In the genomic region with DNA sequence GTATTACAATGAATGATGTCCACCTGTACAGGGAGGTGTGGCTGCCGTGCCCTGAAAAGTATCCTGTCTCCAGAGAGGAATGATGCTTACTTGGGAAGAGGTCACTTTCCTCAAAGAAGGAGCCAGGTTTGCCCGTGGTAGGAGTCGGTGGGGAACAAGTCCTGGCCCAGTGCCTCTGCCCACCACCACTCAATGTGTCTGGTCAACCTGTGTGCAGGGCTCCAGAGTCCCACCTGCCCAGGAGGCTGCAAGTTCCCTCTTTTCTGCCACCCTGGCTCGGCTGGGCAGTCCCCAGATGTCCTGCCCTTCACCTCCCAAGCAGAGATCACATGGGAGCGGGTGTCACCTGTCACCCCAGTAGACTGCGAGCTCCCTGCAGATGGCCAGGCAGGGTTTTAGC, we compare ENCODE assay signal across 21 cellular contexts.
"Had no signal": no experiment of that assay in that cellular context is flagged by ENCODE, and none has a peak within 500 bp of the region (broad histone marks: within the 10 kb centered on the region; RNA-seq: fewer than 3 reads in every experiment).

No MANE protein-coding gene starts in this region.

- ATAC-seq: K562, Panc1, PC-3 had no signal

- H3K4me1 Mint-ChIP-seq: IgD-negative memory B cell had no signal

- H3K36me3 Mint-ChIP-seq: IgD-negative memory B cell had no signal

- H3K4me3 Mint-ChIP-seq: IgD-negative memory B cell had no signal

- H3K27me3 Mint-ChIP-seq: IgD-negative memory B cell had no signal

- DNase-seq: Kasumi-1; MM.1S; NCI-H1105 treated with DMSO at 0.1 percent for 48 hours; NCI-H1417 treated with DMSO at 0.1 percent for 48 hours; NCI-H146; NCI-H1694 treated with DMSO at 0.1 percent for 48 hours; NCI-H1930; NCI-H2107; NCI-H524; NCI-H526 treated with DMSO at 0.1 percent for 48 hours; NCI-H748 treated with DMSO at 0.1 percent for 48 hours; NK-92 treated with Interleukin-12 subunit alpha and Interleukin-12 subunit beta, amount 100 ng/mL, for 24 hours; PC-3; SHP77; SK-N-SH had no signal

- H3K9me3 ChIP-seq: SK-N-SH had no signal

- H3K4me3 ChIP-seq: K562 had no signal

- H3K27ac Mint-ChIP-seq: IgD-negative memory B cell had no signal

- H3K27ac ChIP-seq: HL-60, KMS-11, RWPE1 had no signal
